24 cellular contexts compared by ENCODE assay signal in the genomic region with DNA sequence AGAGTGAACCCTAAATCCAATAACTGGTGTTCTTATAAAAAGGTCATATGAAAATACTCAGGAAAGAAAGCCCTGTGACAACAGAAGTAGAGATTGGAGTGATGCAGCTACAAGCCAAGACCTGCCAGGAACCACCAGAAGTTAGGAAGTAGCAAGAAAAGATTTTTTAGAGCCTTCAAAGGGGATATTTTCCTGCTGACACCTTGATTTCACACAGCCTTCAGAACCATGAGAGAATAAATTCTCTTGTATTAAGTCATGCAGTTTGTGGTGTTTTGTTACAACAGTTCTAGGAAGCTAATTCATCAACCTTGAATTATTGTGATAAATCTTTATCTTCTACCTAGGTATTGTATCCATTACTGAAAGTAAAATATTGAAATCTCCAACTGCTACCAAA.
"Had no signal": no experiment of that assay in that cellular context is flagged by ENCODE, and none has a peak within 500 bp of the region (broad histone marks: within the 10 kb centered on the region; RNA-seq: fewer than 3 reads in every experiment).

No MANE protein-coding gene starts in this region.

- ATAC-seq: activated CD8-positive, alpha-beta T cell treated with anti-CD3 and anti-CD28 coated beads for 36 hours; activated T-cell treated with anti-CD3 and anti-CD28 coated beads, Interleukin-2, amount 50 U/mL, for 4 hours; activated T-helper 17 cell treated with anti-CD3 and anti-CD28 coated beads, Interleukin-2, amount 50 U/mL, for 72 hours; body of pancreas; WTC11 had no signal

- FAIRE-seq: frontal cortex had no signal

- H3K4me3 ChIP-seq: body of pancreas, coronary artery, dorsolateral prefrontal cortex, esophagus squamous epithelium had no signal

- H3K36me3 ChIP-seq: esophagus squamous epithelium had no signal

- H3K27ac ChIP-seq: body of pancreas, coronary artery, dorsolateral prefrontal cortex, epithelial cell of prostate, esophagus squamous epithelium had no signal

- DNase-seq: activated CD4-positive, alpha-beta T cell treated with anti-CD3 and anti-CD28 coated beads for 1 hour; activated CD4-positive, alpha-beta T cell treated with anti-CD3 and anti-CD28 coated beads for 4 hours; activated CD4-positive, alpha-beta T cell treated with anti-CD3 and anti-CD28 coated beads, Interleukin-2, amount 10 ng/mL, durations not matched to agents 7 days and 5 days; activated CD4-positive, alpha-beta T cell treated with anti-CD3 and anti-CD28 coated beads, Interleukin-2, amount 50 U/mL, for 4 hours; activated CD8-positive, alpha-beta memory T cell treated with anti-CD3 and anti-CD28 coated beads for 24 hours; activated CD8-positive, alpha-beta T cell treated with anti-CD3 and anti-CD28 coated beads for 36 hours; activated effector memory CD4-positive, alpha-beta T cell treated with Interleukin-2 at 50 U/mL for 16 hours; activated naive CD4-positive, alpha-beta T cell treated with anti-CD3 and anti-CD28 coated beads for 36 hours; activated naive CD8-positive, alpha-beta T cell treated with anti-CD3 and anti-CD28 coated beads, Interleukin-2, amount 10 ng/mL, durations not matched to agents 7 days and 5 days; activated T-cell treated with anti-CD3 and anti-CD28 coated beads, Interleukin-2, amount 50 U/mL, for 4 hours; amniotic stem cell; anterior cingulate cortex; body of pancreas; dorsolateral prefrontal cortex; effector memory CD4-positive, alpha-beta T cell; esophagus squamous epithelium; head of caudate nucleus; hippocampal formation; T-helper 2 cell had no signal

- H3K27me3 ChIP-seq: body of pancreas, dorsolateral prefrontal cortex, esophagus squamous epithelium had no signal

- H3K9me3 ChIP-seq: body of pancreas, esophagus squamous epithelium had no signal
